In genomic region chr4:1683371-1683902, GRCh38 we compare ENCODE assay signal across 9 cellular contexts. TPM values are rescaled to one million over a fixed set of nuclear protein-coding genes. Genes with fewer than 3 reads are reported as not detected.
A peak's percentile ranks its signal among the peaks of the same experiment; 100 is the strongest.
DNase-seq lines count a peak whose midpoint lies in the region; ATAC-seq, FAIRE-seq and TF ChIP-seq lines count a peak whose summit lies in the region.
"Had no signal": no experiment of that assay in that cellular context is flagged by ENCODE, and none has a peak within 500 bp of the region (broad histone marks: within the 10 kb centered on the region; RNA-seq: fewer than 3 reads in every experiment).

No MANE protein-coding gene starts in this region.

- peak overlapping the region; percentile 52 to 58 for H3K4me3 ChIP-seq in CD4-positive, alpha-beta memory T cell (ENCODE audit: low read length in 2 of 2)
- peak overlapping the region; percentile 62 for H3K4me3 ChIP-seq in PC-9
- peak overlapping the region; percentile 49 to 62 (median 56) for H3K4me3 ChIP-seq in mammary epithelial cell (replicated peaks in 1 of 3; ENCODE audit: insufficient read depth in 1 of 3, low read depth in 2 of 3, low read length in 3 of 3)
- H3K4me3 ChIP-seq in kidney (ENCODE audit: low read length in 2 of 2), result peak overlapping the region; percentile 57 to 59

- peaks cover 9 to 16% (median 11%) of the 10 kb centered on the region in 4 donors for H3K4me1 Mint-ChIP-seq in CD4-positive, alpha-beta memory T cell

- peak; percentile 21 for ATAC-seq in GM21717 (IDR thresholded peaks at IDR 0.05; ENCODE audit: unreplicated experiment)

- CTCF ChIA-PET in CD4-positive, alpha-beta memory T cell (lab: Charles Lee; ENCODE audit: partially characterized antibody), result interaction anchor here (1.1 to 2.3 kb wide), 2 partner anchors 10 to 43 kb away, joined by 4 to 12 read pairs; no protein-coding TSS in a partner anchor
- CTCF ChIA-PET in PC-9 (lab: Charles Lee) (no interaction called here), mammary epithelial cell (lab: Charles Lee; ENCODE audit: low non-redundant PET) (no interaction called here)

- no peaks in the 10 kb centered on the region for H3K36me3 ChIP-seq in CD4-positive, alpha-beta memory T cell (ENCODE audit: insufficient read depth, low read length)
- H3K36me3 ChIP-seq in PC-9 (ENCODE audit: low read depth) (no peaks in the 10 kb centered on the region), mammary epithelial cell (ENCODE audit: insufficient read depth, low read length) (no peaks in the 10 kb centered on the region), kidney (ENCODE audit: control insufficient read depth in 1 of 2, insufficient read depth in 2 of 2, low read length in 2 of 2) (no peaks in the 10 kb centered on the region)

- H4K20me1 ChIP-seq in PC-9 (ENCODE audit: insufficient read depth), result no peaks in the 10 kb centered on the region
- H4K20me1 ChIP-seq in mammary epithelial cell (ENCODE audit: insufficient read depth, low read length), result no peaks in the 10 kb centered on the region

- dilution Hi-C loops in mammary epithelial cell (cut with HindIII; ENCODE audit: low sequenced_read_pairs), result no loop called here

- H3K27me3 ChIP-seq in CD4-positive, alpha-beta memory T cell (ENCODE audit: insufficient read depth, low read length), result no peaks in the 10 kb centered on the region
- H3K27me3 ChIP-seq in PC-9 (ENCODE audit: insufficient read depth, low read depth), result no peaks in the 10 kb centered on the region
- H3K27me3 ChIP-seq in mammary epithelial cell (ENCODE audit: insufficient read depth, low read length), result no peaks in the 10 kb centered on the region

- WGBS in mammary epithelial cell (ENCODE audit: low coverage, missing lambda C conversion rate), result 2% methylated on average over 6 of the region's 30 CpGs

- H3K9ac ChIP-seq in mammary epithelial cell (ENCODE audit: insufficient read depth, low read length) (no peak overlapping the region), kidney (ENCODE audit: low read length in 2 of 2) (peak overlapping the region in 1 of 2 donors; percentile 16)

- peaks cover 34% of the 10 kb centered on the region for H3F3A ChIP-seq in PC-9 (ENCODE audit: insufficient read depth, low read depth)

- in situ Hi-C loops in mammary epithelial cell (cut with MboI; ENCODE audit: low sequenced_read_pairs in 2 of 2), result no loop called here

- POLR2A ChIA-PET in CD4-positive, alpha-beta memory T cell (lab: Charles Lee; ENCODE audit: partially characterized antibody), result interaction anchor here (1.0 to 2.1 kb wide), 6 partner anchors 10 to 187 kb away, joined by 3 to 7 read pairs (median 5); partner anchors contain the start of genes NSD2 and TMEM129
- POLR2A ChIA-PET in PC-9 (lab: Charles Lee; ENCODE audit: unreplicated experiment), result no interaction called here

- H3K79me2 ChIP-seq in PC-9 (ENCODE audit: low read depth), result no peaks in the 10 kb centered on the region
- H3K79me2 ChIP-seq in mammary epithelial cell (ENCODE audit: insufficient read depth, low read length), result no peaks in the 10 kb centered on the region

- no peaks in the 10 kb centered on the region for H3K9me3 ChIP-seq in CD4-positive, alpha-beta memory T cell (ENCODE audit: control insufficient read depth in 1 of 2, low read length in 2 of 2)
- H3K9me3 ChIP-seq in PC-9 (ENCODE audit: insufficient read depth, low read depth), result no peaks in the 10 kb centered on the region
- no peaks in the 10 kb centered on the region for H3K9me3 ChIP-seq in mammary epithelial cell (replicated peaks; ENCODE audit: insufficient read depth, low read length)
- H3K9me3 ChIP-seq in kidney (ENCODE audit: control insufficient read depth in 1 of 2, low read length in 2 of 2), result no peaks in the 10 kb centered on the region

- intact Hi-C loops in CD4-positive, alpha-beta memory T cell (cut with micrococcal nuclease), result loop anchor here (1.0 to 5.0 kb wide), 2 partner anchors 10 to 901 kb away; no protein-coding TSS in a partner anchor
- intact Hi-C loops in PC-9 (cut with micrococcal nuclease; ENCODE audit: unreplicated experiment), result no loop called here
- intact Hi-C loops in mammary epithelial cell (cut with micrococcal nuclease), result loop anchor here (2.0 to 5.0 kb wide), 2 partner anchors 39 to 101 kb away; no protein-coding TSS in a partner anchor
- intact Hi-C loops in kidney (cut with DNase I), result no loop called here

- peak overlapping the region; percentile 88 to 93 (median 91) for H3K4me3 Mint-ChIP-seq in CD4-positive, alpha-beta memory T cell

- H2AFZ ChIP-seq in PC-9 (peak overlapping the region; percentile 69), mammary epithelial cell (ENCODE audit: low read depth, low read length) (peak overlapping the region; percentile 94)

- H3K4me2 ChIP-seq in PC-9 (peak overlapping the region; percentile 74), mammary epithelial cell (ENCODE audit: insufficient read depth, low read depth, low read length) (peak overlapping the region; percentile 98)

- H3K4me1 ChIP-seq in CD4-positive, alpha-beta memory T cell (ENCODE audit: insufficient read depth, low read length), result peaks cover 7% of the 10 kb centered on the region
- H3K4me1 ChIP-seq in PC-9 (replicated peaks; ENCODE audit: insufficient read depth), result 0 out of 2 replicates have a peak, but pooled peaks cover 5% of the 10 kb centered on the region
- peaks cover 17% of the 10 kb centered on the region for H3K4me1 ChIP-seq in mammary epithelial cell (ENCODE audit: insufficient read depth, low read length)
- peaks cover 3 to 8% of the 10 kb centered on the region in 2 donors for H3K4me1 ChIP-seq in kidney (ENCODE audit: control insufficient read depth in 1 of 2, insufficient read depth in 1 of 2, low read depth in 1 of 2, low read length in 2 of 2)

- peak overlapping the region; percentile 89 to 96 (median 95) for H3K27ac Mint-ChIP-seq in CD4-positive, alpha-beta memory T cell

- BruUV-seq in PC-9 (replicated peaks; lab: Mats Ljungman, UMichigan), result TSS peak; percentile 33
- no TSS peak for BruUV-seq in mammary epithelial cell (replicated peaks; lab: Mats Ljungman, UMichigan)

- no peaks in the 10 kb centered on the region for H3K27me3 Mint-ChIP-seq in CD4-positive, alpha-beta memory T cell

- no peaks in the 10 kb centered on the region for H3K36me3 Mint-ChIP-seq in CD4-positive, alpha-beta memory T cell

- no peak for TF ChIP-seq CTCF in PC-9 (conservative IDR thresholded peaks at IDR 0.05)
- TF ChIP-seq CTCF in mammary epithelial cell (conservative IDR thresholded peaks at IDR 0.05 in 1 of 2, IDR thresholded peaks at IDR 0.05 in 1 of 2; ENCODE audit: extremely low read depth in 1 of 2, insufficient read depth in 1 of 2, low read depth in 1 of 2, low read length in 2 of 2), result no peak
- TF ChIP-seq CTCF in kidney (IDR thresholded peaks at IDR 0.05; ENCODE audit: borderline replicate concordance, extremely low read depth, insufficient read depth), result no peak

- no peaks in the 10 kb centered on the region for H3K9me3 Mint-ChIP-seq in CD4-positive, alpha-beta memory T cell

- no peaks in the 10 kb centered on the region for H3K9me2 ChIP-seq in PC-9 (ENCODE audit: insufficient read depth)

- FAIRE-seq in kidney (lab: Jason Lieb, UNC), result no peak
- FAIRE-seq: TTC549 had no signal

- H3K27ac ChIP-seq in CD4-positive, alpha-beta memory T cell (ENCODE audit: low read depth, low read length), result peak overlapping the region; percentile 52
- H3K27ac ChIP-seq in PC-9 (no peak overlapping the region), mammary epithelial cell (ENCODE audit: insufficient read depth, low read depth, low read length) (no peak overlapping the region), kidney (ENCODE audit: low read depth in 2 of 2, low read length in 2 of 2) (peak overlapping the region in 1 of 2 donors; percentile 47)

- peak in 2 of 5 donors; percentile 44 to 51 for DNase-seq in CD4-positive, alpha-beta memory T cell
- DNase-seq in PC-9, result peak; percentile 7 to 53
- peak; percentile 66 for DNase-seq in mammary epithelial cell
- peak; percentile 83 for DNase-seq in kidney
- DNase-seq in stimulated activated CD4-positive, alpha-beta T cell treated with anti-CD3 and anti-CD28 coated beads, Interleukin-4, amount 100 ng/mL, for 48 hours (ENCODE audit: low read depth in 2 of 2), result peak; percentile 14 to 16
- DNase-seq in NCI-H1105 (lab: John Stamatoyannopoulos, UW), result no peak
- no peak for DNase-seq in NCI-H2107 (lab: John Stamatoyannopoulos, UW)

RNA-seq across cellular contexts. Expression of gene FAM53A, which starts 0.7 kb away (rescaled TPM):
- total RNA-seq in CD4-positive, alpha-beta memory T cell, result 1 to 10 TPM in 1 of 2 experiments, under 1 TPM in 1; 0.89 to 2.2 TPM
- 1 to 10 TPM; 1.1 to 2.8 TPM for polyA plus RNA-seq in CD4-positive, alpha-beta memory T cell
- total RNA-seq in PC-9 (2021) (4.0 and 6.7 TPM in 2 replicates), mammary epithelial cell (1 to 10 TPM; 3.3 to 3.7 TPM), kidney (2.9 TPM)
- polyA plus RNA-seq in mammary epithelial cell (0.63 TPM), kidney (ENCODE audit: insufficient read depth, low read depth, low replicate concordance) (1.2 TPM)
- not detected for polyA minus RNA-seq in mammary epithelial cell

RNA-seq across cellular contexts. Expression of gene SLBP, which starts 28.7 kb away (rescaled TPM):
- 10 to 100 TPM; 41.8 to 47.4 TPM for total RNA-seq in CD4-positive, alpha-beta memory T cell
- 10 to 100 TPM; 68.6 to 71.6 TPM for polyA plus RNA-seq in CD4-positive, alpha-beta memory T cell
- 61.7 and 63.4 TPM in 2 replicates for total RNA-seq in PC-9 (2021)
- total RNA-seq in mammary epithelial cell, result 10 to 100 TPM; 38.0 to 55.7 TPM
- 71.1 TPM for polyA plus RNA-seq in mammary epithelial cell
- 46.8 TPM for polyA minus RNA-seq in mammary epithelial cell
- 30.7 TPM for total RNA-seq in kidney
- polyA plus RNA-seq in kidney (ENCODE audit: insufficient read depth, low read depth, low replicate concordance), result 42.8 TPM

RNA-seq across cellular contexts. Expression of gene TMEM129, which starts 37.7 kb away (rescaled TPM):
- total RNA-seq in CD4-positive, alpha-beta memory T cell, result 10 to 100 TPM; 40.6 to 42.1 TPM
- polyA plus RNA-seq in CD4-positive, alpha-beta memory T cell, result 10 to 100 TPM; 36.8 to 40.3 TPM
- total RNA-seq in PC-9 (2021), result 41.2 and 52.5 TPM in 2 replicates
- 10 to 100 TPM; 31.7 to 52.7 TPM for total RNA-seq in mammary epithelial cell
- 21.5 TPM for polyA plus RNA-seq in mammary epithelial cell
- 15.1 TPM for polyA minus RNA-seq in mammary epithelial cell
- total RNA-seq in kidney, result 48.2 TPM
- polyA plus RNA-seq in kidney (ENCODE audit: insufficient read depth, low read depth, low replicate concordance), result 60.0 TPM

RNA-seq across cellular contexts. Expression of gene TACC3, which starts 37.9 kb away (rescaled TPM):
- 100 to 1,000 TPM; 134 to 136 TPM for total RNA-seq in CD4-positive, alpha-beta memory T cell
- 10 to 100 TPM; 37.3 to 61.8 TPM for polyA plus RNA-seq in CD4-positive, alpha-beta memory T cell
- total RNA-seq in PC-9 (2021), result 134 TPM in 2 replicates
- total RNA-seq in mammary epithelial cell, result 10 to 100 TPM in 1 of 2 donors, 1 to 10 TPM in 1; 2.3 to 73.0 TPM
- 46.9 TPM for polyA plus RNA-seq in mammary epithelial cell
- 103 TPM for polyA minus RNA-seq in mammary epithelial cell
- total RNA-seq in kidney, result 12.2 TPM
- polyA plus RNA-seq in kidney (ENCODE audit: insufficient read depth, low read depth, low replicate concordance), result 4.9 TPM

Comparison
In these comparisons a context has a peak if more than half of its experiments do, and no peak if none do; other contexts are left out.
1. DNase-seq: peak in PC-9 (2 of 2), mammary epithelial cell (single experiment), kidney (single experiment) and stimulated activated CD4-positive, alpha-beta T cell treated with anti-CD3 and anti-CD28 coated beads, Interleukin-4, amount 100 ng/mL, for 48 hours (2 of 2); none in NCI-H1105 (single experiment) and NCI-H2107 (single experiment).
2. intact Hi-C loops: an anchor here in CD4-positive, alpha-beta memory T cell (1.0 to 5.0 kb wide) and mammary epithelial cell (2.0 to 5.0 kb wide); none called in PC-9 and kidney.
3. Peak in every context shown above with its lines, with median percentiles within 50 percentile points of each other: H3K4me3 ChIP-seq.